ENCODE assay signal across 1 cellular context in the genomic region with DNA sequence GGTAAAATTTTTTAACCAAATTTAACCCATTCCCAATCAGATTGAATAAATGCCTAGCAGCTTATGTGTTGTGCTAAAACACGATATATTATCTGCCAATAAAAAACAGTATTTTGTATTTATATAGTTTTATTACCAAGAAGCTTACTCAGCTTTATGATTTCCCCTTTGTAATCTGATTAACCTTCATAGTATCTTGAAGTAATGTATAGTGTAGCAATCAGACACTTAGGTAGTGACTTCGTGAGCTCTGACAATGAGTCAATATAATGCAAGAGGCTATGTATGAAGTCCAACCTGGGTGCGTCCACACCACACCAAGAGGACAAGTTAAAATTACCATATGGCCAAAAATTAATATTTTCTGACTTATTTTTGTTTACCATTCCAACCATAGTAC.
TF ChIP-seq lines count a peak whose summit lies in the region.

No MANE protein-coding gene starts in this region.

TF ChIP-seq in K562, 482 proteins besides CTCF, POLR2A, EP300 and RAD21:
- TF ChIP-seq ZNF316 (IDR thresholded peaks at IDR 0.05) (peak; percentile 56), C11orf30 (IDR thresholded peaks at IDR 0.05; ENCODE audit: low read depth) (peak; percentile 36; the same call in 1 of the 2 replicates), CBX2 (IDR thresholded peaks at IDR 0.05; ENCODE audit: insufficient read depth, low read length, poor library complexity, severe bottlenecking) (no peak), CSDE1 (IDR thresholded peaks at IDR 0.05) (no peak), POLR2H (tag; IDR thresholded peaks at IDR 0.05; ENCODE audit: low read depth) (peak; percentile 25; the same call in 1 of the 2 replicates), KLF13 (tag; IDR thresholded peaks at IDR 0.05; ENCODE audit: borderline replicate concordance, low read depth) (no peak), SIRT6 (IDR thresholded peaks at IDR 0.05; ENCODE audit: low read depth, low read length) (no peak), SAFB (IDR thresholded peaks at IDR 0.05; ENCODE audit: borderline replicate concordance, low read depth, low read length) (no peak), CEBPG (CRISPR knock-in tag; IDR thresholded peaks at IDR 0.05) (no peak), CEBPG (tag; conservative IDR thresholded peaks at IDR 0.05 in 1 of 2, IDR thresholded peaks at IDR 0.05 in 1 of 2) (peak in 1 of 2 experiments; percentile 52; a peak in 2 of 4 replicates)
- TF ChIP-seq, protein P1, sequence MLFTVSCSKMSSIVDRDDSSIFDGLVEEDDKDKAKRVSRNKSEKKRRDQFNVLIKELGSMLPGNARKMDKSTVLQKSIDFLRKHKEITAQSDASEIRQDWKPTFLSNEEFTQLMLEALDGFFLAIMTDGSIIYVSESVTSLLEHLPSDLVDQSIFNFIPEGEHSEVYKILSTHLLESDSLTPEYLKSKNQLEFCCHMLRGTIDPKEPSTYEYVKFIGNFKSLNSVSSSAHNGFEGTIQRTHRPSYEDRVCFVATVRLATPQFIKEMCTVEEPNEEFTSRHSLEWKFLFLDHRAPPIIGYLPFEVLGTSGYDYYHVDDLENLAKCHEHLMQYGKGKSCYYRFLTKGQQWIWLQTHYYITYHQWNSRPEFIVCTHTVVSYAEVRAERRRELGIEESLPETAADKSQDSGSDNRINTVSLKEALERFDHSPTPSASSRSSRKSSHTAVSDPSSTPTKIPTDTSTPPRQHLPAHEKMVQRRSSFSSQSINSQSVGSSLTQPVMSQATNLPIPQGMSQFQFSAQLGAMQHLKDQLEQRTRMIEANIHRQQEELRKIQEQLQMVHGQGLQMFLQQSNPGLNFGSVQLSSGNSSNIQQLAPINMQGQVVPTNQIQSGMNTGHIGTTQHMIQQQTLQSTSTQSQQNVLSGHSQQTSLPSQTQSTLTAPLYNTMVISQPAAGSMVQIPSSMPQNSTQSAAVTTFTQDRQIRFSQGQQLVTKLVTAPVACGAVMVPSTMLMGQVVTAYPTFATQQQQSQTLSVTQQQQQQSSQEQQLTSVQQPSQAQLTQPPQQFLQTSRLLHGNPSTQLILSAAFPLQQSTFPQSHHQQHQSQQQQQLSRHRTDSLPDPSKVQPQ (CRISPR knock-in tag; IDR thresholded peaks at IDR 0.05; ENCODE audit: borderline replicate concordance), result no peak
- TF ChIP-seq, protein P2, sequence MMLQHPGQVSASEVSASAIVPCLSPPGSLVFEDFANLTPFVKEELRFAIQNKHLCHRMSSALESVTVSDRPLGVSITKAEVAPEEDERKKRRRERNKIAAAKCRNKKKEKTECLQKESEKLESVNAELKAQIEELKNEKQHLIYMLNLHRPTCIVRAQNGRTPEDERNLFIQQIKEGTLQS (IDR thresholded peaks at IDR 0.05), result 0 out of 2 replicates have a peak, but pooled peaks have one; percentile 12
- TF ChIP-seq, protein P2 (CRISPR knock-in tag; conservative IDR thresholded peaks at IDR 0.05), result no peak
- TF ChIP-seq, protein P3, sequence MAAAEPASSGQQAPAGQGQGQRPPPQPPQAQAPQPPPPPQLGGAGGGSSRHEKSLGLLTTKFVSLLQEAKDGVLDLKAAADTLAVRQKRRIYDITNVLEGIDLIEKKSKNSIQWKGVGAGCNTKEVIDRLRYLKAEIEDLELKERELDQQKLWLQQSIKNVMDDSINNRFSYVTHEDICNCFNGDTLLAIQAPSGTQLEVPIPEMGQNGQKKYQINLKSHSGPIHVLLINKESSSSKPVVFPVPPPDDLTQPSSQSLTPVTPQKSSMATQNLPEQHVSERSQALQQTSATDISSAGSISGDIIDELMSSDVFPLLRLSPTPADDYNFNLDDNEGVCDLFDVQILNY (CRISPR knock-in tag; IDR thresholded peaks at IDR 0.05), result no peak
